In the genomic region with DNA sequence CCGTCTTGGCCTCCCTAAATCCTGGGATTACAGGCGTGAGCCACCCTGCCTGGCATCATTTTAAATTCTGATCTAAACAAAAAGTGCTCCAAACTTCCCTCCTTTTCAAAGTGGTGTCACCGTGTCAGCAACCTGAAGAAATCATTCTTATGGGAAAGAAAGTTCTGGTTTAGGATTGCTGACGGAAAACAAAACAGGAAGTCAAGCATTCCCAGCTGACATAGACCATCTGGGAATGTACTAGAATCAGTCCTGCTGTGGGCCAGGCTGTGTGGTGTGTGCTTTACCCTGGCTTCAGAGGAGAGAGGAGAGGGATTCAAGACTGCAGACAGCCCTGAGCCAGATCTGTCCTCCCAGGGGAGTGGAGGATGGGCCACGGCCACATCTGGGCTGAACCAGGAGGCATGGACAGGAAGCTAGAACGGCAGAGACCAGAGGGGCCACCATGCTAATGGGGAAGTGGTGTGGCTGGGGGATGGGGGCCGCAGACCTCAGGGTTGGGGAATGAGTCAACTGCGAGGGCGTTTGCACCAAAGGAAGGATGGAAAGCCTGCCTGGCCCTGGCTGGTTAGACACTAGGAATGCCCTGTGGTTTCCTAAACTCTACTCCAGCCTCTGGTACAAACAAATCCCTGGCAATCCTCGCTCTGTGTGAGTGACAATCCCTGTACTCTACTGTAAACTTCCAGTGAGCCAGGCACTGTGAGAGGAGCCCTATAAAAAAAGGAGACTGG, we compare ENCODE assay signal across 8 cellular contexts. TPM values are rescaled to one million over a fixed set of nuclear protein-coding genes. Genes with fewer than 3 reads are reported as not detected.
DNase-seq lines count a peak whose midpoint lies in the region; ATAC-seq and TF ChIP-seq lines count a peak whose summit lies in the region.

No MANE protein-coding gene starts in this region.

- CTCF ChIA-PET in WTC11 (lab: Charles Lee), result interaction anchor here (0.7 to 1.6 kb wide), 2 partner anchors 129 to 133 kb away, joined by 5 to 10 read pairs; no protein-coding TSS in a partner anchor

- POLR2A ChIA-PET in WTC11 (lab: Charles Lee), result interaction anchor here (1.0 to 1.2 kb wide), 3 partner anchors 12 to 17 kb away, joined by 3 read pairs; a partner anchor contains a TSS

- H3K4me3 Mint-ChIP-seq in WTC11, result no peak overlapping the region

- H3K4me1 Mint-ChIP-seq in WTC11, result peaks cover 26% of the 10 kb centered on the region

- DNase-seq in EH (ENCODE audit: low read depth) (peak; percentile 99), HK-2 (ENCODE audit: unreplicated experiment) (peak; percentile 95), WTC11 (ENCODE audit: low spot score) (peak; percentile 62), head of caudate nucleus (peak in 38 of 42 donors; percentile 20 to 75 (median 56)), posterior cingulate gyrus (peak in 6 of 10 donors; percentile 34 to 87 (median 45)), NCI-H748 treated with DMSO at 0.1 percent for 48 hours (lab: John Stamatoyannopoulos, UW) (no peak), NCI-H2171 treated with DMSO at 0.1 percent for 48 hours (lab: John Stamatoyannopoulos, UW) (no peak)

- no peaks in the 10 kb centered on the region for H3K27me3 Mint-ChIP-seq in WTC11 (ENCODE audit: low read depth)

- H3K27ac Mint-ChIP-seq in WTC11, result peak overlapping the region; percentile 95

- peak; percentile 71 for ATAC-seq in GM21390 (IDR thresholded peaks at IDR 0.05; ENCODE audit: unreplicated experiment)
- ATAC-seq in WTC11, result peak; percentile 62

- intact Hi-C loops in head of caudate nucleus (cut with DNase I) (no loop called here), posterior cingulate gyrus (cut with DNase I) (no loop called here)

- no peaks in the 10 kb centered on the region for H3K36me3 Mint-ChIP-seq in WTC11

- H3K9me3 Mint-ChIP-seq in WTC11, result no peaks in the 10 kb centered on the region

- TF ChIP-seq CTCF in WTC11 (IDR thresholded peaks at IDR 0.05), result no peak

TF ChIP-seq in WTC11, 78 proteins besides CTCF, POLR2A, EP300 and RAD21:
- 0 out of 2 replicates have a peak, but pooled peaks have one; percentile 19 for TF ChIP-seq SP1 (CRISPR knock-in tag; conservative IDR thresholded peaks at IDR 0.05)
- no peak for TF ChIP-seq MYBL2 (CRISPR knock-in tag; IDR thresholded peaks at IDR 0.05)
- TF ChIP-seq, protein P1, sequence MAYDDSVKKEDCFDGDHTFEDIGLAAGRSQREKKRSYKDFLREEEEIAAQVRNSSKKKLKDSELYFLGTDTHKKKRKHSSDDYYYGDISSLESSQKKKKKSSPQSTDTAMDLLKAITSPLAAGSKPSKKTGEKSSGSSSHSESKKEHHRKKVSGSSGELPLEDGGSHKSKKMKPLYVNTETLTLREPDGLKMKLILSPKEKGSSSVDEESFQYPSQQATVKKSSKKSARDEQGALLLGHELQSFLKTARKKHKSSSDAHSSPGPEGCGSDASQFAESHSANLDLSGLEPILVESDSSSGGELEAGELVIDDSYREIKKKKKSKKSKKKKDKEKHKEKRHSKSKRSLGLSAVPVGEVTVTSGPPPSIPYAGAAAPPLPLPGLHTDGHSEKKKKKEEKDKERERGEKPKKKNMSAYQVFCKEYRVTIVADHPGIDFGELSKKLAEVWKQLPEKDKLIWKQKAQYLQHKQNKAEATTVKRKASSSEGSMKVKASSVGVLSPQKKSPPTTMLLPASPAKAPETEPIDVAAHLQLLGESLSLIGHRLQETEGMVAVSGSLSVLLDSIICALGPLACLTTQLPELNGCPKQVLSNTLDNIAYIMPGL (CRISPR knock-in tag; IDR thresholded peaks at IDR 0.05), result no peak
- TF ChIP-seq FOXP1 (CRISPR knock-in tag; IDR thresholded peaks at IDR 0.05; ENCODE audit: borderline replicate concordance), result peak; percentile 52; the same call in 1 of the 2 replicates
- TF ChIP-seq ZNF317 (CRISPR knock-in tag; IDR thresholded peaks at IDR 0.05; ENCODE audit: borderline replicate concordance, low read depth), result no peak
- peak; percentile 16; the same call in 1 of the 2 replicates for TF ChIP-seq NFE2L1 (CRISPR knock-in tag; IDR thresholded peaks at IDR 0.05)
- TF ChIP-seq ZNF121 (CRISPR knock-in tag; IDR thresholded peaks at IDR 0.05), result 0 out of 2 replicates have a peak, but pooled peaks have one; percentile 12
- TF ChIP-seq ETV6 (CRISPR knock-in tag; IDR thresholded peaks at IDR 0.05), result peak; percentile 49; the same call in 1 of the 2 replicates
TF ChIP-seq in WTC11: peak in this region for 5.

RNA-seq across cellular contexts. Expression of a gene that starts 16.7 kb away (rescaled TPM):
- 48.1 to 49.7 TPM (median 48.4 TPM) in 3 replicates for total RNA-seq in WTC11 (2021)

RNA-seq across cellular contexts. Expression of a gene that starts 18.3 kb away (rescaled TPM):
- total RNA-seq in WTC11 (2021), result 74.1 to 80.7 TPM (median 79.4 TPM) in 3 replicates

Comparison
In these comparisons a context has a peak if more than half of its experiments do, and no peak if none do; other contexts are left out.
1. DNase-seq: peak in EH (single experiment), HK-2 (single experiment), WTC11 (single experiment), head of caudate nucleus (38 of 42) and posterior cingulate gyrus (6 of 10); none in NCI-H748 treated with DMSO at 0.1 percent for 48 hours (single experiment) and NCI-H2171 treated with DMSO at 0.1 percent for 48 hours (single experiment).